Comparison of ENCODE assay signal across 1 cellular context in the genomic region with DNA sequence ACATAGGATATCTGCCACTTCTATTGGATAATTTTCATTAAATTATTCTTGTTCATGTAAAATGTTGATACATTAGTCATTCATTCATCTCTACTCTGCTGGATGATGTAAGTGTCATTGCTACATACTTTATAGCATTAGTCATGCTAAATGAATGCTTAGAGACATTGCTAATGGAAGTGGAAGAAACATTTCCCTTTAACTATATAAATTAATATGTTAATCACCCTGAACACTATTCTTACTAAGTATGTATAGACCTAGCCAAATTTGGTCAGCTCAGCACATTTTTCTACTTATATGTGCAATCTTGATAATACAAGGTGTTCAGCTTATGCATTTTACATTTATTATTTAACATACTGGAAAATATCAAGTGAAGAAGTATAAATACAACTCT.
TF ChIP-seq lines count a peak whose summit lies in the region.

No MANE protein-coding gene starts in this region.

TF ChIP-seq in WTC11, 78 proteins besides CTCF, POLR2A, EP300 and RAD21 (continued from another document):
- TF ChIP-seq AFF4 (CRISPR knock-in tag; IDR thresholded peaks at IDR 0.05; ENCODE audit: borderline replicate concordance) (no peak), PREB (CRISPR knock-in tag; IDR thresholded peaks at IDR 0.05; ENCODE audit: borderline replicate concordance) (no peak), CREB1 (CRISPR knock-in tag; IDR thresholded peaks at IDR 0.05) (no peak), FOXK1 (CRISPR knock-in tag; IDR thresholded peaks at IDR 0.05) (no peak), ZSCAN18 (CRISPR knock-in tag; IDR thresholded peaks at IDR 0.05) (no peak), ZNF425 (CRISPR knock-in tag; conservative IDR thresholded peaks at IDR 0.05) (no peak), IRF1 (CRISPR knock-in tag; IDR thresholded peaks at IDR 0.05) (no peak), MYBL2 (CRISPR knock-in tag; IDR thresholded peaks at IDR 0.05) (no peak), NFE2L1 (CRISPR knock-in tag; IDR thresholded peaks at IDR 0.05) (no peak), SMAD4 (CRISPR knock-in tag; IDR thresholded peaks at IDR 0.05) (no peak), CREM (CRISPR knock-in tag; IDR thresholded peaks at IDR 0.05) (no peak), PRRX2 (CRISPR knock-in tag; IDR thresholded peaks at IDR 0.05) (no peak), GABPB1 (CRISPR knock-in tag; IDR thresholded peaks at IDR 0.05) (no peak), JUN (CRISPR knock-in tag; IDR thresholded peaks at IDR 0.05) (no peak)
- TF ChIP-seq, protein P1, sequence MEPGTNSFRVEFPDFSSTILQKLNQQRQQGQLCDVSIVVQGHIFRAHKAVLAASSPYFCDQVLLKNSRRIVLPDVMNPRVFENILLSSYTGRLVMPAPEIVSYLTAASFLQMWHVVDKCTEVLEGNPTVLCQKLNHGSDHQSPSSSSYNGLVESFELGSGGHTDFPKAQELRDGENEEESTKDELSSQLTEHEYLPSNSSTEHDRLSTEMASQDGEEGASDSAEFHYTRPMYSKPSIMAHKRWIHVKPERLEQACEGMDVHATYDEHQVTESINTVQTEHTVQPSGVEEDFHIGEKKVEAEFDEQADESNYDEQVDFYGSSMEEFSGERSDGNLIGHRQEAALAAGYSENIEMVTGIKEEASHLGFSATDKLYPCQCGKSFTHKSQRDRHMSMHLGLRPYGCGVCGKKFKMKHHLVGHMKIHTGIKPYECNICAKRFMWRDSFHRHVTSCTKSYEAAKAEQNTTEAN (CRISPR knock-in tag; IDR thresholded peaks at IDR 0.05), result no peak
